10 cellular contexts compared by ENCODE assay signal in genomic region chr1:159015440-159015909, GRCh38. TPM values are rescaled to one million over a fixed set of nuclear protein-coding genes. Genes with fewer than 3 reads are reported as not detected.
DNase-seq lines count a peak whose midpoint lies in the region; ATAC-seq and TF ChIP-seq lines count a peak whose summit lies in the region.
"Had no signal": no experiment of that assay in that cellular context is flagged by ENCODE, and none has a peak within 500 bp of the region (broad histone marks: within the 10 kb centered on the region; RNA-seq: fewer than 3 reads in every experiment).

No MANE protein-coding gene starts in this region.

- H3K27ac Mint-ChIP-seq in activated naive CD4-positive, alpha-beta T cell treated with anti-CD3 and anti-CD28 coated beads, Interleukin-2, amount 50 U/mL, for 24 hours, result peak overlapping the region; percentile 99
- H3K27ac Mint-ChIP-seq: nephron had no signal

- intact Hi-C loops in left ventricle myocardium superior (cut with micrococcal nuclease), result no loop called here

- no peak overlapping the region for H2BK120ac ChIP-seq in neuronal stem cell (ENCODE audit: low read depth, low read length)

- H3K18ac ChIP-seq in neuronal stem cell (ENCODE audit: low read length), result no peak overlapping the region

- DNase-seq in DMS53 (lab: John Stamatoyannopoulos, UW) (peak; percentile 29), DMS53 treated with DMSO at 0.1 percent for 48 hours (lab: John Stamatoyannopoulos, UW; ENCODE audit: unreplicated experiment) (no peak), RWPE2 (ENCODE audit: low spot score) (no peak), left ventricle myocardium superior (peak; percentile 31), neuronal stem cell (ENCODE audit: low spot score) (no peak)
- peak; percentile 63 to 67 for DNase-seq in stimulated activated CD4-positive, alpha-beta T cell treated with anti-CD3 and anti-CD28 coated beads, Interleukin-2, amount 100 ng/mL, for 24 hours

- H3K27me3 ChIP-seq in RWPE2 (ENCODE audit: insufficient read depth, poor library complexity, severe bottlenecking) (no peaks in the 10 kb centered on the region), neuronal stem cell (ENCODE audit: control insufficient read depth in 3 of 3, insufficient read depth in 3 of 3, low read depth in 1 of 3, low read length in 3 of 3) (no peaks in the 10 kb centered on the region)

- H3K4me2 ChIP-seq in neuronal stem cell (ENCODE audit: insufficient read depth, low read length, poor library complexity, severe bottlenecking), result no peak overlapping the region

- H3K9me3 ChIP-seq in RWPE2 (ENCODE audit: severe bottlenecking) (no peaks in the 10 kb centered on the region), neuronal stem cell (replicated peaks in 1 of 2; ENCODE audit: control insufficient read depth in 2 of 2, insufficient read depth in 1 of 2, low read depth in 1 of 2, low read length in 2 of 2) (no peaks in the 10 kb centered on the region)

- no peak overlapping the region for H3K4ac ChIP-seq in neuronal stem cell (ENCODE audit: low read length)

- no peak overlapping the region for H4K8ac ChIP-seq in neuronal stem cell (ENCODE audit: low read depth, low read length)

- no peak for TF ChIP-seq CTCF in RWPE2 (IDR thresholded peaks at IDR 0.05; ENCODE audit: poor library complexity, severe bottlenecking)

- peaks cover 25% of the 10 kb centered on the region for H3K4me1 ChIP-seq in RWPE2 (ENCODE audit: insufficient read depth, poor library complexity, severe bottlenecking)
- no peaks in the 10 kb centered on the region for H3K4me1 ChIP-seq in neuronal stem cell (ENCODE audit: control insufficient read depth in 2 of 2, insufficient read depth in 1 of 2, low read depth in 1 of 2, low read length in 2 of 2)

- H2BK15ac ChIP-seq in neuronal stem cell (ENCODE audit: low read length), result no peak overlapping the region

- WGBS in neuronal stem cell (ENCODE audit: extremely low coverage in 2 of 2, insufficient read length in 2 of 2, insufficient replicate concordance in 1 of 2), 2 donors, result no CpG with 5 or more reads among the region's 4 CpGs

- no peaks in the 10 kb centered on the region for H3K27me3 Mint-ChIP-seq in activated naive CD4-positive, alpha-beta T cell treated with anti-CD3 and anti-CD28 coated beads, Interleukin-2, amount 50 U/mL, for 24 hours

- no peak overlapping the region for H4K91ac ChIP-seq in neuronal stem cell (ENCODE audit: low read depth, low read length, poor library complexity)

- H3K14ac ChIP-seq in neuronal stem cell (ENCODE audit: low read length), result no peak overlapping the region

- H2AFZ ChIP-seq in neuronal stem cell (ENCODE audit: low read length), result no peak overlapping the region

- H2AK5ac ChIP-seq in neuronal stem cell (ENCODE audit: low read depth, low read length), result no peak overlapping the region

- ATAC-seq in HG03039 (IDR thresholded peaks at IDR 0.05; ENCODE audit: unreplicated experiment) (peak; percentile 97), RWPE2 (ENCODE audit: low read depth) (peak; percentile 91), left ventricle myocardium superior (peak; percentile 95)

- H3K4me3 ChIP-seq in RWPE2 (ENCODE audit: severe bottlenecking) (no peak overlapping the region), neuronal stem cell (ENCODE audit: low read length in 2 of 2) (no peak overlapping the region)

- peak overlapping the region; percentile 90 for H3K4me3 Mint-ChIP-seq in activated naive CD4-positive, alpha-beta T cell treated with anti-CD3 and anti-CD28 coated beads, Interleukin-2, amount 50 U/mL, for 24 hours
- H3K4me3 Mint-ChIP-seq: nephron had no signal

- H3K23ac ChIP-seq in neuronal stem cell (ENCODE audit: low read depth, low read length, poor library complexity), result no peak overlapping the region

- no peak overlapping the region for H2BK12ac ChIP-seq in neuronal stem cell (ENCODE audit: low read length)

- H3K36me3 Mint-ChIP-seq in activated naive CD4-positive, alpha-beta T cell treated with anti-CD3 and anti-CD28 coated beads, Interleukin-2, amount 50 U/mL, for 24 hours, result peaks cover 58% of the 10 kb centered on the region

- no peak overlapping the region for H2BK5ac ChIP-seq in neuronal stem cell (ENCODE audit: low read length)

- H3K9ac ChIP-seq in neuronal stem cell (ENCODE audit: low read depth, low read length, poor library complexity), result no peak overlapping the region

- H3K79me1 ChIP-seq in neuronal stem cell (ENCODE audit: low read depth, low read length), result no peaks in the 10 kb centered on the region

- H3K36me3 ChIP-seq in RWPE2 (ENCODE audit: low read depth) (peaks cover 70% of the 10 kb centered on the region), neuronal stem cell (replicated peaks in 1 of 2; ENCODE audit: control insufficient read depth in 2 of 2, insufficient read depth in 2 of 2, low read length in 2 of 2) (peaks cover 0 to 26% of the 10 kb centered on the region in 2 donors)

- H3K4me1 Mint-ChIP-seq in activated naive CD4-positive, alpha-beta T cell treated with anti-CD3 and anti-CD28 coated beads, Interleukin-2, amount 50 U/mL, for 24 hours, result peaks cover 71% of the 10 kb centered on the region

- H3K9me3 Mint-ChIP-seq in activated naive CD4-positive, alpha-beta T cell treated with anti-CD3 and anti-CD28 coated beads, Interleukin-2, amount 50 U/mL, for 24 hours, result no peaks in the 10 kb centered on the region
- H3K9me3 Mint-ChIP-seq: nephron had no signal

- H3K27ac ChIP-seq in RWPE2 (ENCODE audit: poor library complexity, severe bottlenecking) (peak overlapping the region; percentile 22), neuronal stem cell (replicated peaks; ENCODE audit: low read length) (no peak overlapping the region)
- H3K27ac ChIP-seq: 22Rv1 had no signal

RNA-seq across cellular contexts. Expression of gene IFI16, which starts 5.8 kb away (rescaled TPM):
- 24.2 TPM for total RNA-seq in left ventricle myocardium superior
- 7.6 TPM for polyA plus RNA-seq in neuronal stem cell (2013, experiment 1 of 2)
- 8.2 TPM for polyA plus RNA-seq in neuronal stem cell (2013, experiment 2 of 2)

Comparison
In these comparisons a context has a peak if more than half of its experiments do, and no peak if none do; other contexts are left out.
1. DNase-seq: peak in DMS53 (single experiment), left ventricle myocardium superior (single experiment) and stimulated activated CD4-positive, alpha-beta T cell treated with anti-CD3 and anti-CD28 coated beads, Interleukin-2, amount 100 ng/mL, for 24 hours (2 of 2); none in DMS53 treated with DMSO at 0.1 percent for 48 hours (single experiment), RWPE2 (single experiment) and neuronal stem cell (single experiment).
2. Peak in every context shown above with its lines, with median percentiles within 50 percentile points of each other: ATAC-seq.